10 cellular contexts compared by ENCODE assay signal in genomic region chr12:130714091-130714590, GRCh38. TPM values are rescaled to one million over a fixed set of nuclear protein-coding genes. Genes with fewer than 3 reads are reported as not detected.
DNase-seq lines count a peak whose midpoint lies in the region; ATAC-seq and TF ChIP-seq lines count a peak whose summit lies in the region.
"Had no signal": no experiment of that assay in that cellular context is flagged by ENCODE, and none has a peak within 500 bp of the region (broad histone marks: within the 10 kb centered on the region; RNA-seq: fewer than 3 reads in every experiment).

No MANE protein-coding gene starts in this region.

- H3K9ac ChIP-seq in MM.1S (ENCODE audit: low read length) = no peak overlapping the region; the same call in 1 of the 2 replicates

- 9 to 13% methylated on average over 20 of the region's 20 CpGs for WGBS in sigmoid colon, 2 donors

- H4K20me1 ChIP-seq in MM.1S (ENCODE audit: insufficient read depth, low read length) = no peaks in the 10 kb centered on the region

- DNase-seq in DMS79 treated with DMSO at 0.1 percent for 48 hours (lab: John Stamatoyannopoulos, UW) (peak; percentile 50), MM.1S (peak; percentile 21), left ventricle myocardium inferior (no peak), sigmoid colon (no peak), SKM-1 (lab: John Stamatoyannopoulos, UW; ENCODE audit: unreplicated experiment) (no peak), NCI-H128 (lab: John Stamatoyannopoulos, UW; ENCODE audit: unreplicated experiment) (no peak)
- DNase-seq: activated B cell treated with CpG ODN at 0.5 μM for 24 hours, NCI-H1436 treated with DMSO at 0.1 percent for 48 hours had no signal

- TF ChIP-seq EP300 in sigmoid colon (IDR thresholded peaks at IDR 0.05) = no peak

- H3K4me1 ChIP-seq in MM.1S (ENCODE audit: low read length) (no peaks in the 10 kb centered on the region), left ventricle myocardium inferior (peaks cover 24% of the 10 kb centered on the region), sigmoid colon (peaks cover 0 to 36% (median 35%) of the 10 kb centered on the region in 4 donors)

- H3K27ac ChIP-seq in MM.1S (ENCODE audit: low read length) = no peak overlapping the region; the same call in 1 of the 2 replicates
- H3K27ac ChIP-seq in left ventricle myocardium inferior (replicated peaks) = no peak overlapping the region
- no peak overlapping the region for H3K27ac ChIP-seq in sigmoid colon

- no peaks in the 10 kb centered on the region for H3K79me2 ChIP-seq in MM.1S (ENCODE audit: low read length)

- H3K36me3 ChIP-seq in MM.1S (replicated peaks; ENCODE audit: insufficient read depth, low read length) (no peaks in the 10 kb centered on the region), left ventricle myocardium inferior (no peaks in the 10 kb centered on the region), sigmoid colon (no peaks in the 10 kb centered on the region)

- no peak for TF ChIP-seq POLR2A in sigmoid colon (IDR thresholded peaks at IDR 0.05)

- H2AFZ ChIP-seq in MM.1S (ENCODE audit: low read length) = 0 out of 2 replicates have a peak overlapping the region, but pooled peaks have one; percentile 27

- peak overlapping the region; percentile 60; the same call in 1 of the 2 replicates for H3K4me2 ChIP-seq in MM.1S (ENCODE audit: low read depth, low read length)

- H3K27me3 ChIP-seq in MM.1S (replicated peaks; ENCODE audit: insufficient read depth, low read length) (no peaks in the 10 kb centered on the region), left ventricle myocardium inferior (ENCODE audit: low read depth) (peaks cover 99% of the 10 kb centered on the region), sigmoid colon (peaks cover 6 to 59% (median 42%) of the 10 kb centered on the region in 3 donors)

- intact Hi-C loops in left ventricle myocardium inferior (cut with micrococcal nuclease) (no loop called here), sigmoid colon (cut with DNase I) (no loop called here)

- TF ChIP-seq CTCF in MM.1S (IDR thresholded peaks at IDR 0.05; ENCODE audit: low read length) (no peak), left ventricle myocardium inferior (IDR thresholded peaks at IDR 0.05; ENCODE audit: borderline replicate concordance) (no peak), sigmoid colon (IDR thresholded peaks at IDR 0.05) (no peak)

- H3K9me2 ChIP-seq in MM.1S (replicated peaks; ENCODE audit: insufficient read depth, low read length) = no peaks in the 10 kb centered on the region

- no peak for ATAC-seq in HG02571 (IDR thresholded peaks at IDR 0.05; ENCODE audit: unreplicated experiment)
- no peak for ATAC-seq in GM18861 (IDR thresholded peaks at IDR 0.05; ENCODE audit: unreplicated experiment)

- H3K9me3 ChIP-seq in MM.1S (replicated peaks; ENCODE audit: insufficient read depth, low read length) (no peaks in the 10 kb centered on the region), left ventricle myocardium inferior (replicated peaks) (peaks cover 6% of the 10 kb centered on the region), sigmoid colon (peaks cover 0 to 4% (median 0%) of the 10 kb centered on the region in 4 donors)

- H3F3A ChIP-seq in MM.1S (ENCODE audit: insufficient read depth, low read length) = no peaks in the 10 kb centered on the region

- H3K4me3 ChIP-seq in MM.1S (ENCODE audit: low read length) = peak overlapping the region; percentile 31; the same call in 1 of the 2 replicates
- H3K4me3 ChIP-seq in left ventricle myocardium inferior = peak overlapping the region; percentile 54
- H3K4me3 ChIP-seq in sigmoid colon = peak overlapping the region; percentile 8 to 47 (median 36)

RNA-seq across cellular contexts. Expression of gene RIMBP2, which starts 2.0 kb away (rescaled TPM):
- not detected for total RNA-seq in left ventricle myocardium inferior
- total RNA-seq in sigmoid colon = 1 to 10 TPM; 1.2 to 5.5 (median 2.7) TPM
- polyA plus RNA-seq in sigmoid colon = 1 to 10 TPM in 1 of 3 donors, under 1 TPM in 2; under 0.01 to 1.7 (median 0.23) TPM
- total RNA-seq: activated B cell treated with CpG ODN at 0.5 μM for 24 hours had no signal

Comparison
In these comparisons a context has a peak if more than half of its experiments do, and no peak if none do; other contexts are left out.
1. DNase-seq: peak in DMS79 treated with DMSO at 0.1 percent for 48 hours (single experiment) and MM.1S (single experiment); none in left ventricle myocardium inferior (single experiment), sigmoid colon (single experiment), SKM-1 (single experiment) and NCI-H128 (single experiment).
2. Peak in every context shown above with its lines, with median percentiles within 50 percentile points of each other: H3K4me3 ChIP-seq.